Comparison of ENCODE assay signal across 21 cellular contexts in the genomic region with DNA sequence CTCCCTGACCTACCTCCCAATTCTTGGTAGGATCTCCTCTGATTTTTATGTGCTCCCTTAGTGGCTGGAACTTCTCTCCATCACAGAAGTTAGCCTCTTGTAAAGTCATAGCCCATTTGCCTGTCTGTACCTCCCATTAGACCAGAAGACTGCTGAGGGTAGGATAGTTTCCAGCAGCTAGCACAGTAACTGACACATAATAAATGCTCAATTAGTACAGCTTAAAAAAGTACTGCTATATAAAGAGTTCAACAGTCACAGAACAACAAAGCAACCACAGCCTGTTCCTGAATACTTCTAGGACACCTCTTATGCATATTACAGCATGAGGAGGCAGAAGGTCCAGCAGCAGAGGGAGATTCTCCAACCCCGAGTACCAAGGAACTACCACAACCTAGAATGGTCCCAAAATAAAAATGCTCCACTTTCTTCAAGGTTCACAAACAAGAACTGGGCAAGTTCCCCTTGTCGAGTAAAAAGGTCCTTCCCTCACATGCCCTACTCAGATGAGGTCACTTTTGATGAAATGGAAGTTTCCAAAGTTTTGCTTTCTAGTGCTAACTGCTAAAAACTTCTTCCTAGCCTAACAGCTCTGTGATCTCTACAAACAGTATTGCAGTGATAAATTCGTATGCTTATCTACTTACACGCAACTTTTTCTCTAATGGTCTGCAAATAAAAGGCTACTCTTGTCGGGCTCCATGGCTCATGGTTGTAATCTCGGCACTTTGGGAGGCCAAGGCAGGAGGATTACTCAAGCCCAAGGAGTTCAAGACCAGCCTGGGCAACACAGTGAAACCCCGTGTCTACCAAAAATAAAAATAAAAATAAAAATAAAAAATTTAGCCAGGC. TPM values are rescaled to one million over a fixed set of nuclear protein-coding genes. Genes with fewer than 3 reads are reported as not detected.
DNase-seq lines count a peak whose midpoint lies in the region; ATAC-seq and TF ChIP-seq lines count a peak whose summit lies in the region.
"Had no signal": no experiment of that assay in that cellular context is flagged by ENCODE, and none has a peak within 500 bp of the region (broad histone marks: within the 10 kb centered on the region; RNA-seq: fewer than 3 reads in every experiment).

No MANE protein-coding gene starts in this region.

- POLR2A ChIA-PET in activated CD4-positive, alpha-beta T cell treated with anti-CD3 and anti-CD28 coated beads, Interleukin-2, amount 10 ng/mL, durations not matched to agents 7 days and 5 days (lab: Charles Lee), result no interaction called here

- H3K4me3 ChIP-seq in neural progenitor cell, result no peak overlapping the region
- H3K4me3 ChIP-seq: coronary artery, left ventricle myocardium inferior had no signal

- H3K4me1 ChIP-seq in neural progenitor cell, result no peaks in the 10 kb centered on the region

- H3K9me3 Mint-ChIP-seq in activated CD4-positive, alpha-beta T cell treated with anti-CD3 and anti-CD28 coated beads, Interleukin-2, amount 10 ng/mL, durations not matched to agents 7 days and 5 days, result no peaks in the 10 kb centered on the region
- H3K9me3 Mint-ChIP-seq in HFFc6 (no peaks in the 10 kb centered on the region), neural progenitor cell (peaks cover 22% of the 10 kb centered on the region)
- peaks cover 4% of the 10 kb centered on the region for H3K9me3 Mint-ChIP-seq in activated naive CD8-positive, alpha-beta T cell treated with anti-CD3 and anti-CD28 coated beads for 36 hours

- no peaks in the 10 kb centered on the region for H3K27me3 Mint-ChIP-seq in activated CD4-positive, alpha-beta T cell treated with anti-CD3 and anti-CD28 coated beads, Interleukin-2, amount 10 ng/mL, durations not matched to agents 7 days and 5 days
- H3K27me3 Mint-ChIP-seq in HFFc6 (ENCODE audit: insufficient read depth) (no peaks in the 10 kb centered on the region), neural progenitor cell (ENCODE audit: insufficient read depth, low read depth) (no peaks in the 10 kb centered on the region)
- no peaks in the 10 kb centered on the region for H3K27me3 Mint-ChIP-seq in activated naive CD8-positive, alpha-beta T cell treated with anti-CD3 and anti-CD28 coated beads for 36 hours
- H3K27me3 Mint-ChIP-seq: brain, IgD-negative memory B cell had no signal

- peaks cover 28% of the 10 kb centered on the region for H3K4me1 Mint-ChIP-seq in activated CD4-positive, alpha-beta T cell treated with anti-CD3 and anti-CD28 coated beads, Interleukin-2, amount 10 ng/mL, durations not matched to agents 7 days and 5 days
- H3K4me1 Mint-ChIP-seq in HFFc6 (ENCODE audit: low read depth) (peaks cover 26% of the 10 kb centered on the region), neural progenitor cell (peaks cover 4% of the 10 kb centered on the region)
- H3K4me1 Mint-ChIP-seq in activated naive CD8-positive, alpha-beta T cell treated with anti-CD3 and anti-CD28 coated beads for 36 hours, result peaks cover 26% of the 10 kb centered on the region

- H3F3A ChIP-seq in neural progenitor cell (ENCODE audit: low read depth), result no peaks in the 10 kb centered on the region

- CTCF ChIA-PET in activated CD4-positive, alpha-beta T cell treated with anti-CD3 and anti-CD28 coated beads, Interleukin-2, amount 10 ng/mL, durations not matched to agents 7 days and 5 days (lab: Charles Lee), result interaction anchor here (1.2 kb wide), 1 partner anchor 19 kb away, joined by 4 read pairs; no protein-coding TSS in a partner anchor

- H3K27ac Mint-ChIP-seq in activated CD4-positive, alpha-beta T cell treated with anti-CD3 and anti-CD28 coated beads, Interleukin-2, amount 10 ng/mL, durations not matched to agents 7 days and 5 days, result peak overlapping the region; percentile 36
- H3K27ac Mint-ChIP-seq in HFFc6 (0 out of 2 replicates have a peak overlapping the region, but pooled peaks have one; percentile 18), neural progenitor cell (peak overlapping the region; percentile 51)
- peak overlapping the region; percentile 92 for H3K27ac Mint-ChIP-seq in activated naive CD8-positive, alpha-beta T cell treated with anti-CD3 and anti-CD28 coated beads for 36 hours

- no peak for TF ChIP-seq CTCF in HFFc6 (IDR thresholded peaks at IDR 0.05)
- TF ChIP-seq CTCF in neural progenitor cell (IDR thresholded peaks at IDR 0.05), result no peak

- H3K36me3 Mint-ChIP-seq in activated CD4-positive, alpha-beta T cell treated with anti-CD3 and anti-CD28 coated beads, Interleukin-2, amount 10 ng/mL, durations not matched to agents 7 days and 5 days (ENCODE audit: low read depth), result peaks cover 33% of the 10 kb centered on the region
- H3K36me3 Mint-ChIP-seq in HFFc6 (ENCODE audit: low read depth) (no peaks in the 10 kb centered on the region; the same call in 1 of the 2 replicates), neural progenitor cell (peaks cover 29% of the 10 kb centered on the region)
- H3K36me3 Mint-ChIP-seq in activated naive CD8-positive, alpha-beta T cell treated with anti-CD3 and anti-CD28 coated beads for 36 hours, result peaks cover 36% of the 10 kb centered on the region

- H3K4me3 Mint-ChIP-seq in activated CD4-positive, alpha-beta T cell treated with anti-CD3 and anti-CD28 coated beads, Interleukin-2, amount 10 ng/mL, durations not matched to agents 7 days and 5 days, result no peak overlapping the region
- no peak overlapping the region for H3K4me3 Mint-ChIP-seq in HFFc6
- H3K4me3 Mint-ChIP-seq in activated naive CD8-positive, alpha-beta T cell treated with anti-CD3 and anti-CD28 coated beads for 36 hours, result peak overlapping the region; percentile 23
- H3K4me3 Mint-ChIP-seq in neural progenitor cell, result no peak overlapping the region
- H3K4me3 Mint-ChIP-seq: brain had no signal

- no peaks in the 10 kb centered on the region for H3K36me3 ChIP-seq in neural progenitor cell
- H3K36me3 ChIP-seq: left ventricle myocardium inferior had no signal

- H3K27ac ChIP-seq in neural progenitor cell, result no peak overlapping the region
- H3K27ac ChIP-seq: coronary artery had no signal

- H3K27me3 ChIP-seq in neural progenitor cell, result no peaks in the 10 kb centered on the region

- peaks cover 24% of the 10 kb centered on the region for H4K20me1 ChIP-seq in neural progenitor cell (ENCODE audit: low read depth)

- no peaks in the 10 kb centered on the region for H3K9me3 ChIP-seq in neural progenitor cell (ENCODE audit: low read depth)
- H3K9me3 ChIP-seq: left ventricle myocardium inferior had no signal

- no peak overlapping the region for H3K4me2 ChIP-seq in neural progenitor cell

- H2AFZ ChIP-seq in neural progenitor cell (replicated peaks), result no peak overlapping the region

- peaks cover 98% of the 10 kb centered on the region for H3K79me2 ChIP-seq in neural progenitor cell (ENCODE audit: low read depth)

- DNase-seq in activated CD4-positive, alpha-beta T cell treated with anti-CD3 and anti-CD28 coated beads, Interleukin-2, amount 10 ng/mL, durations not matched to agents 7 days and 5 days, result no peak
- no peak for DNase-seq in activated CD4-positive, alpha-beta T cell treated with anti-CD3 and anti-CD28 coated beads for 4 hours
- DNase-seq in HFFc6 (no peak), neural progenitor cell (ENCODE audit: low spot score) (no peak)
- DNase-seq in activated naive CD8-positive, alpha-beta T cell treated with anti-CD3 and anti-CD28 coated beads for 36 hours, result no peak
- no peak for DNase-seq in stimulated activated naive CD4-positive, alpha-beta T cell (lab: John Stamatoyannopoulos, UW)
- DNase-seq: ACHN; activated gamma-delta T cell treated with Interleukin-2 at 50 U/mL for 16 hours; DND-41; head of caudate nucleus; left ventricle myocardium inferior; NCI-H187 treated with DMSO at 0.1 percent for 48 hours; NCI-H446; occipital lobe; stimulated activated CD8-positive, alpha-beta memory T cell treated with anti-CD3 and anti-CD28 coated beads, Interleukin-4, amount 100 ng/mL, for 48 hours had no signal

- no peak for ATAC-seq in HG03095 (IDR thresholded peaks at IDR 0.05; ENCODE audit: unreplicated experiment)
- no peak for ATAC-seq in HG03571 (IDR thresholded peaks at IDR 0.05; ENCODE audit: unreplicated experiment)
- ATAC-seq: SK-N-SH treated with all-trans-retinoic acid at 6 μM for 48 hours had no signal

- H3K9ac ChIP-seq in neural progenitor cell, result no peak overlapping the region

RNA-seq across cellular contexts. Expression of a gene that starts 12.8 kb away (rescaled TPM):
- total RNA-seq in activated CD4-positive, alpha-beta T cell treated with anti-CD3 and anti-CD28 coated beads, Interleukin-2, amount 10 ng/mL, durations not matched to agents 7 days and 5 days, result 10 to 100 TPM; 64.2 to 72.4 TPM
- total RNA-seq in HFFc6 (2021; fragmentation: NEBNext Ultra II Directional; extraction: Animal tissue kit (Norgen Biotek cat#: 25700)), result 10 to 100 TPM; 28.8 to 35.8 (median 31.9) TPM
- 10 to 100 TPM; 50.9 to 53.1 TPM for total RNA-seq in activated naive CD8-positive, alpha-beta T cell treated with anti-CD3 and anti-CD28 coated beads for 36 hours
- 26.7 and 32.4 TPM in 2 replicates for total RNA-seq in neural progenitor cell (ENCODE audit: low replicate concordance)

RNA-seq across cellular contexts. Expression of a gene that starts 59.4 kb away (rescaled TPM):
- total RNA-seq in activated CD4-positive, alpha-beta T cell treated with anti-CD3 and anti-CD28 coated beads, Interleukin-2, amount 10 ng/mL, durations not matched to agents 7 days and 5 days, result not detected
- not detected for total RNA-seq in HFFc6 (2021; fragmentation: NEBNext Ultra II Directional; extraction: Animal tissue kit (Norgen Biotek cat#: 25700))
- not detected for total RNA-seq in activated naive CD8-positive, alpha-beta T cell treated with anti-CD3 and anti-CD28 coated beads for 36 hours
- total RNA-seq in neural progenitor cell (ENCODE audit: low replicate concordance), result not detected in 2 replicates
- total RNA-seq: left ventricle myocardium inferior, occipital lobe had no signal

Comparison
In these comparisons a context has a peak if more than half of its experiments do, and no peak if none do; other contexts are left out.
1. H3K27ac Mint-ChIP-seq: peak in every context shown above with its lines; median percentile 92 in activated naive CD8-positive, alpha-beta T cell treated with anti-CD3 and anti-CD28 coated beads for 36 hours; 51 in neural progenitor cell; 36 in activated CD4-positive, alpha-beta T cell treated with anti-CD3 and anti-CD28 coated beads, Interleukin-2, amount 10 ng/mL, durations not matched to agents 7 days and 5 days; 18 in HFFc6.